Comparison of ENCODE assay signal across 8 cellular contexts in the genomic region with DNA sequence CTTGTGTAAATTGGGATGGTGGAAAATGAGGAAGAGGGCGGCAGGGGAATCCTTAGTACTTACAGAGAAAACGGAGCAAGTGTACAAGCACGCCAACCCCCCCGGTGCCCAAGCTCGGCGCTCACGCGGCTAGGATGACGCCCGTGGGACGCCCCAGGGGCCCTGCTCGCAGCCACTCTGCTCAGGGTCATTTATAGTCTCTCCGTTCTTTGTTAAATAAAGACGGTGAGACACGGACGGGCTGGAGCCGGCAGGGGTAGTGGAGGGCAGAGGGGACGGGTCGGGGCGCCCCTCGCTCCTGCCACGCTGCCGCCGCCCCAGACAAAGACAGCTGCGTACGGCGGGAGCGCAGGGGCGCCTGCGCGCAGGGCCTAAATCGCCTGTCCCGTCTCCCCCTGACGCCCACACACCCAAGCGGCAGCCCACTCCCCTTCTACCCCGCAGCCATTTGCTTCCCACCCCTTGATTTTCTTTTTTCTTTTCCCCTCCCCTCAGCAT. TPM values are rescaled to one million over a fixed set of nuclear protein-coding genes. Genes with fewer than 3 reads are reported as not detected.
DNase-seq lines count a peak whose midpoint lies in the region; ATAC-seq and TF ChIP-seq lines count a peak whose summit lies in the region.

No MANE protein-coding gene starts in this region.

- peak; percentile 24 to 52 (median 39) for TF ChIP-seq POLR2A in body of pancreas (IDR thresholded peaks at IDR 0.05)
- TF ChIP-seq POLR2A in gastrocnemius medialis (IDR thresholded peaks at IDR 0.05) = peak; percentile 40 to 67

- ATAC-seq in body of pancreas (peak; percentile 65), gastrocnemius medialis (peak; percentile 29 to 36)

- H3K27me3 ChIP-seq in body of pancreas (no peaks in the 10 kb centered on the region), iPS-18a (ENCODE audit: control insufficient read depth, insufficient read depth, low read length) (no peaks in the 10 kb centered on the region), gastrocnemius medialis (no peaks in the 10 kb centered on the region)

- no peaks in the 10 kb centered on the region for H3K9me3 ChIP-seq in body of pancreas
- no peaks in the 10 kb centered on the region for H3K9me3 ChIP-seq in iPS-18a (ENCODE audit: control insufficient read depth, low read depth, low read length)
- no peaks in the 10 kb centered on the region for H3K9me3 ChIP-seq in gastrocnemius medialis

- H3K4me1 ChIP-seq in body of pancreas = peaks cover 23% of the 10 kb centered on the region
- peaks cover 26% of the 10 kb centered on the region for H3K4me1 ChIP-seq in iPS-18a (ENCODE audit: control insufficient read depth, low read depth, low read length)
- peaks cover 47 to 51% of the 10 kb centered on the region in 2 donors for H3K4me1 ChIP-seq in gastrocnemius medialis

- H3K27ac ChIP-seq in body of pancreas (peak overlapping the region; percentile 93 to 100 (median 100)), iPS-18a (ENCODE audit: low read length) (peak overlapping the region; percentile 100), gastrocnemius medialis (peak overlapping the region; percentile 89 to 100 (median 98))

- intact Hi-C loops in body of pancreas (cut with DNase I) (no loop called here), gastrocnemius medialis (cut with DNase I; ENCODE audit: low total_unique reads) (loop anchor here (1.0 to 10.0 kb wide), 3 partner anchors 17 to 540 kb away; a partner anchor contains a TSS)

- DNase-seq in DMS 273 (lab: John Stamatoyannopoulos, UW; ENCODE audit: unreplicated experiment) (peak; percentile 64), DMS 273 treated with DMSO at 0.1 percent for 48 hours (lab: John Stamatoyannopoulos, UW) (no peak), T-helper 2 cell (peak in 4 of 5 experiments; percentile 40 to 77 (median 52)), body of pancreas (peak; percentile 66 to 73 (median 72)), gastrocnemius medialis (peak; percentile 43 to 64), middle frontal gyrus (ENCODE audit: extremely low spot score, low spot score) (no peak)

- H3K9ac ChIP-seq in iPS-18a (ENCODE audit: low read length) = peak overlapping the region; percentile 99

- TF ChIP-seq CTCF in body of pancreas (IDR thresholded peaks at IDR 0.05) (no peak), gastrocnemius medialis (IDR thresholded peaks at IDR 0.05 in 4 of 5, conservative IDR thresholded peaks at IDR 0.05 in 1 of 5) (peak in 1 of 5 experiments; percentile 15)

- TF ChIP-seq EP300 in Ishikawa (IDR thresholded peaks at IDR 0.05; ENCODE audit: borderline replicate concordance) = no peak

- in situ Hi-C loops in gastrocnemius medialis (cut with MboI; ENCODE audit: low sequenced_read_pairs in 4 of 4) = no loop called here

- H3K4me3 ChIP-seq in body of pancreas = no peak overlapping the region
- H3K4me3 ChIP-seq in iPS-18a (ENCODE audit: low read length) = peak overlapping the region; percentile 97
- H3K4me3 ChIP-seq in gastrocnemius medialis = peak overlapping the region; percentile 64 to 80 (median 74)

- no peak for TF ChIP-seq RAD21 in Ishikawa (IDR thresholded peaks at IDR 0.05; ENCODE audit: low read depth)

- H3K36me3 ChIP-seq in body of pancreas (replicated peaks in 1 of 2; ENCODE audit: insufficient read depth in 1 of 2, low read depth in 2 of 2) (no peaks in the 10 kb centered on the region), iPS-18a (ENCODE audit: control insufficient read depth, low read depth, low read length) (no peaks in the 10 kb centered on the region), gastrocnemius medialis (no peaks in the 10 kb centered on the region)

- WGBS in body of pancreas, 2 donors = 0% methylated on average over 28 to 35 of the region's 36 CpGs

TF ChIP-seq in Ishikawa, 13 proteins besides CTCF, POLR2A, EP300 and RAD21:
- TF ChIP-seq FOXM1 (IDR thresholded peaks at IDR 0.05; ENCODE audit: borderline replicate concordance, low read depth) (no peak), TAF1 (IDR thresholded peaks at IDR 0.05; ENCODE audit: low read depth) (0 out of 2 replicates have a peak, but pooled peaks have one; percentile 36), TEAD4 (IDR thresholded peaks at IDR 0.05) (no peak), NFIC (IDR thresholded peaks at IDR 0.05) (no peak), CREB1 (IDR thresholded peaks at IDR 0.05; ENCODE audit: low read depth) (no peak), EGR1 (IDR thresholded peaks at IDR 0.05) (no peak), CEBPB (IDR thresholded peaks at IDR 0.05) (no peak), TCF12 (IDR thresholded peaks at IDR 0.05; ENCODE audit: low read depth) (no peak), ZBTB7A (IDR thresholded peaks at IDR 0.05; ENCODE audit: low read depth) (peak; percentile 42; the same call in 1 of the 2 replicates), YY1 (IDR thresholded peaks at IDR 0.05; ENCODE audit: low read depth) (no peak)
- TF ChIP-seq, protein P1, sequence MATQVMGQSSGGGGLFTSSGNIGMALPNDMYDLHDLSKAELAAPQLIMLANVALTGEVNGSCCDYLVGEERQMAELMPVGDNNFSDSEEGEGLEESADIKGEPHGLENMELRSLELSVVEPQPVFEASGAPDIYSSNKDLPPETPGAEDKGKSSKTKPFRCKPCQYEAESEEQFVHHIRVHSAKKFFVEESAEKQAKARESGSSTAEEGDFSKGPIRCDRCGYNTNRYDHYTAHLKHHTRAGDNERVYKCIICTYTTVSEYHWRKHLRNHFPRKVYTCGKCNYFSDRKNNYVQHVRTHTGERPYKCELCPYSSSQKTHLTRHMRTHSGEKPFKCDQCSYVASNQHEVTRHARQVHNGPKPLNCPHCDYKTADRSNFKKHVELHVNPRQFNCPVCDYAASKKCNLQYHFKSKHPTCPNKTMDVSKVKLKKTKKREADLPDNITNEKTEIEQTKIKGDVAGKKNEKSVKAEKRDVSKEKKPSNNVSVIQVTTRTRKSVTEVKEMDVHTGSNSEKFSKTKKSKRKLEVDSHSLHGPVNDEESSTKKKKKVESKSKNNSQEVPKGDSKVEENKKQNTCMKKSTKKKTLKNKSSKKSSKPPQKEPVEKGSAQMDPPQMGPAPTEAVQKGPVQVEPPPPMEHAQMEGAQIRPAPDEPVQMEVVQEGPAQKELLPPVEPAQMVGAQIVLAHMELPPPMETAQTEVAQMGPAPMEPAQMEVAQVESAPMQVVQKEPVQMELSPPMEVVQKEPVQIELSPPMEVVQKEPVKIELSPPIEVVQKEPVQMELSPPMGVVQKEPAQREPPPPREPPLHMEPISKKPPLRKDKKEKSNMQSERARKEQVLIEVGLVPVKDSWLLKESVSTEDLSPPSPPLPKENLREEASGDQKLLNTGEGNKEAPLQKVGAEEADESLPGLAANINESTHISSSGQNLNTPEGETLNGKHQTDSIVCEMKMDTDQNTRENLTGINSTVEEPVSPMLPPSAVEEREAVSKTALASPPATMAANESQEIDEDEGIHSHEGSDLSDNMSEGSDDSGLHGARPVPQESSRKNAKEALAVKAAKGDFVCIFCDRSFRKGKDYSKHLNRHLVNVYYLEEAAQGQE (IDR thresholded peaks at IDR 0.05; ENCODE audit: low read depth) = no peak
- TF ChIP-seq, protein P2, sequence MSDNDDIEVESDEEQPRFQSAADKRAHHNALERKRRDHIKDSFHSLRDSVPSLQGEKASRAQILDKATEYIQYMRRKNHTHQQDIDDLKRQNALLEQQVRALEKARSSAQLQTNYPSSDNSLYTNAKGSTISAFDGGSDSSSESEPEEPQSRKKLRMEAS (IDR thresholded peaks at IDR 0.05) = peak; percentile 27
- TF ChIP-seq, protein P3, sequence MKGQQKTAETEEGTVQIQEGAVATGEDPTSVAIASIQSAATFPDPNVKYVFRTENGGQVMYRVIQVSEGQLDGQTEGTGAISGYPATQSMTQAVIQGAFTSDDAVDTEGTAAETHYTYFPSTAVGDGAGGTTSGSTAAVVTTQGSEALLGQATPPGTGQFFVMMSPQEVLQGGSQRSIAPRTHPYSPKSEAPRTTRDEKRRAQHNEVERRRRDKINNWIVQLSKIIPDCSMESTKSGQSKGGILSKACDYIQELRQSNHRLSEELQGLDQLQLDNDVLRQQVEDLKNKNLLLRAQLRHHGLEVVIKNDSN (IDR thresholded peaks at IDR 0.05) = no peak

RNA-seq across cellular contexts. Expression of a gene that starts 37.8 kb away (rescaled TPM):
- 100 to 1,000 TPM in 1 of 2 donors, 10 to 100 TPM in 1; 97.9 to 128 TPM for total RNA-seq in body of pancreas
- total RNA-seq in gastrocnemius medialis = 100 to 1,000 TPM; 178 to 296 (median 262) TPM

Comparison
In these comparisons a context has a peak if more than half of its experiments do, and no peak if none do; other contexts are left out.
1. DNase-seq: peak in DMS 273 (single experiment), T-helper 2 cell (4 of 5), body of pancreas (4 of 4) and gastrocnemius medialis (2 of 2); none in DMS 273 treated with DMSO at 0.1 percent for 48 hours (single experiment) and middle frontal gyrus (single experiment).
2. H3K4me3 ChIP-seq: peak in iPS-18a (single experiment) and gastrocnemius medialis (4 of 4); none in body of pancreas (0 of 2).
3. Peak in every context shown above with its lines, with median percentiles within 50 percentile points of each other: H3K27ac ChIP-seq.